8 cellular contexts compared by ENCODE assay signal in genomic region chr11:119356349-119357031, GRCh38. TPM values are rescaled to one million over a fixed set of nuclear protein-coding genes. Genes with fewer than 3 reads are reported as not detected.
DNase-seq lines count a peak whose midpoint lies in the region; ATAC-seq and TF ChIP-seq lines count a peak whose summit lies in the region.

No MANE protein-coding gene starts in this region.

- no peaks in the 10 kb centered on the region for H3K9me3 ChIP-seq in HCT116 (ENCODE audit: control insufficient read depth in 1 of 2, insufficient read depth in 1 of 2, low read depth in 1 of 2, low read length in 2 of 2)

- H3K4me1 ChIP-seq in HCT116 (ENCODE audit: control insufficient read depth in 1 of 2, insufficient read depth in 2 of 2, low read length in 2 of 2), result peaks cover 17 to 30% of the 10 kb centered on the region in 2 experiments

- H3K9me2 ChIP-seq in HCT116 (ENCODE audit: insufficient read depth), result no peaks in the 10 kb centered on the region

- no peaks in the 10 kb centered on the region for H4K20me1 ChIP-seq in HCT116 (ENCODE audit: insufficient read depth)

- H3K27me3 ChIP-seq in HCT116 (ENCODE audit: insufficient read depth, low read length), result no peaks in the 10 kb centered on the region

- DNase-seq in D341Med (ENCODE audit: low spot score) (peak; percentile 88), HCT116 (ENCODE audit: low read depth, low spot score) (peak; percentile 60), NCI-H2171 treated with DMSO at 0.1 percent for 48 hours (lab: John Stamatoyannopoulos, UW) (peak; percentile 66), memory B cell (ENCODE audit: low spot score in 2 of 2) (peak; percentile 59 to 77), NCI-H1417 (lab: John Stamatoyannopoulos, UW) (no peak)
- peak; percentile 88 for DNase-seq in activated CD8-positive, alpha-beta memory T cell treated with anti-CD3 and anti-CD28 coated beads for 24 hours
- DNase-seq in effector CD4-positive, alpha-beta T cell, result peak; percentile 61
- DNase-seq in stimulated activated CD8-positive, alpha-beta memory T cell treated with anti-CD3 and anti-CD28 coated beads, Interleukin-15, amount 100 ng/mL, for 1 hour (ENCODE audit: low read depth), result peak; percentile 43

- peaks cover 0 to 6% of the 10 kb centered on the region in 2 experiments; a peak in 1 of 4 replicates for H3K36me3 ChIP-seq in HCT116 (ENCODE audit: control insufficient read depth in 1 of 2, insufficient read depth in 2 of 2, low read length in 2 of 2)

- H2AFZ ChIP-seq in HCT116 (ENCODE audit: low read depth, low read length, poor library complexity, severe bottlenecking), result peak overlapping the region; percentile 99

- no TSS peak for BruUV-seq in HCT116 (replicated peaks; lab: Mats Ljungman, UMichigan)

- H3K4me3 ChIP-seq in HCT116 (replicated peaks in 1 of 2; ENCODE audit: low read depth in 1 of 2, low read length in 2 of 2), result peak overlapping the region; percentile 62 to 66

- intact Hi-C loops in HCT116 (cut with micrococcal nuclease), result loop anchor here (1.0 kb wide), 2 partner anchors 18 to 118 kb away; no protein-coding TSS in a partner anchor

- RAD21 ChIA-PET in HCT116 (lab: Charles Lee; ENCODE audit: low non-redundant PET in 1 of 2, low total read pairs in 2 of 2, uncharacterized antibody in 2 of 2, unreplicated experiment in 2 of 2), result interaction anchor here (0.6 to 1.6 kb wide), 10 partner anchors 8 to 118 kb away, joined by 3 to 7 read pairs (median 3); no protein-coding TSS in a partner anchor

- ATAC-seq in HCT116 (peak; percentile 87), memory B cell (ENCODE audit: low read depth) (peak; percentile 82)

- no peaks in the 10 kb centered on the region for H3K36me3 Mint-ChIP-seq in memory B cell

- POLR2A ChIA-PET in HCT116 (lab: Charles Lee), result interaction anchor here (0.6 to 1.0 kb wide), 2 partner anchors 235 to 932 kb away, joined by 4 read pairs; partner anchors contain the start of gene HINFP

- H3K27ac Mint-ChIP-seq in memory B cell, result peak overlapping the region; percentile 37

- peak overlapping the region; percentile 97 for H3K4me2 ChIP-seq in HCT116 (ENCODE audit: low read length)

- H3K4me3 Mint-ChIP-seq in memory B cell, result peak overlapping the region; percentile 93

- no peak for TF ChIP-seq POLR2A in HCT116 (IDR thresholded peaks at IDR 0.05; ENCODE audit: borderline replicate concordance, extremely low read depth, insufficient read depth, insufficient read length)

- H3K9ac ChIP-seq in HCT116 (ENCODE audit: low read length), result peak overlapping the region; percentile 86

- peak; percentile 84 to 97 (median 89) for TF ChIP-seq CTCF in HCT116 (IDR thresholded peaks at IDR 0.05 in 2 of 3, conservative IDR thresholded peaks at IDR 0.05 in 1 of 3; ENCODE audit: borderline replicate concordance in 1 of 3, insufficient read depth in 1 of 3, low read depth in 2 of 3, low read length in 2 of 3)

- peaks cover 22% of the 10 kb centered on the region for H3K27me3 Mint-ChIP-seq in memory B cell

- TF ChIP-seq RAD21 in HCT116 (IDR thresholded peaks at IDR 0.05; ENCODE audit: low read depth), result peak; percentile 94

- H3K27ac ChIP-seq in HCT116 (ENCODE audit: low read depth, low read length), result peak overlapping the region; percentile 68

- H3K4me1 Mint-ChIP-seq in memory B cell, result peaks cover 12% of the 10 kb centered on the region

- H3K9me3 Mint-ChIP-seq in memory B cell, result no peaks in the 10 kb centered on the region

- no peaks in the 10 kb centered on the region for H3K79me2 ChIP-seq in HCT116 (ENCODE audit: insufficient read depth, low read length)

- CTCF ChIA-PET in HCT116 (lab: Charles Lee), result interaction anchor here (0.6 to 2.6 kb wide), 23 partner anchors 8 to 373 kb away, joined by 3 to 68 read pairs (median 5); partner anchors contain the start of genes C1QTNF5, DPAGT1, MFRP and RNF26

TF ChIP-seq in HCT116, 20 proteins besides CTCF, POLR2A, EP300 and RAD21:
- TF ChIP-seq REST (IDR thresholded peaks at IDR 0.05; ENCODE audit: low read depth) (no peak), MAX (IDR thresholded peaks at IDR 0.05) (peak; percentile 33; the same call in 1 of the 2 replicates), ZBTB33 (IDR thresholded peaks at IDR 0.05; ENCODE audit: extremely low read depth, insufficient replicate concordance, low read length) (no peak), YY1 (IDR thresholded peaks at IDR 0.05; ENCODE audit: extremely low read depth, insufficient replicate concordance, low read depth, low read length) (peak; percentile 39)

RNA-seq across cellular contexts. Expression of gene MFRP, which starts 10.0 kb away (rescaled TPM):
- not detected for total RNA-seq in HCT116 (2021; ENCODE audit: unreplicated experiment)
- not detected in 2 replicates for polyA plus RNA-seq in HCT116 (2012)

RNA-seq across cellular contexts. Expression of gene C1QTNF5, which starts 15.8 kb away (rescaled TPM):
- total RNA-seq in HCT116 (2021; ENCODE audit: unreplicated experiment), result not detected
- not detected in 2 replicates for polyA plus RNA-seq in HCT116 (2012)

RNA-seq across cellular contexts. Expression of gene RNF26, which starts 22.2 kb away (rescaled TPM):
- 45.6 TPM for total RNA-seq in HCT116 (2021; ENCODE audit: unreplicated experiment)
- polyA plus RNA-seq in HCT116 (2012), result 49.8 and 55.4 TPM in 2 replicates

RNA-seq across cellular contexts. Expression of gene USP2, which starts 25.0 kb away (rescaled TPM):
- total RNA-seq in HCT116 (2021; ENCODE audit: unreplicated experiment), result 5.0 TPM
- polyA plus RNA-seq in HCT116 (2012), result 3.6 and 4.0 TPM in 2 replicates

RNA-seq across cellular contexts. Expression of gene MCAM, which starts 39.6 kb away (rescaled TPM):
- 17.4 TPM for total RNA-seq in HCT116 (2021; ENCODE audit: unreplicated experiment)
- polyA plus RNA-seq in HCT116 (2012), result 18.3 and 20.6 TPM in 2 replicates

Comparison
In these comparisons a context has a peak if more than half of its experiments do, and no peak if none do; other contexts are left out.
1. DNase-seq: peak in D341Med (single experiment), HCT116 (single experiment), NCI-H2171 treated with DMSO at 0.1 percent for 48 hours (single experiment), activated CD8-positive, alpha-beta memory T cell treated with anti-CD3 and anti-CD28 coated beads for 24 hours (single experiment), effector CD4-positive, alpha-beta T cell (single experiment), memory B cell (2 of 2) and stimulated activated CD8-positive, alpha-beta memory T cell treated with anti-CD3 and anti-CD28 coated beads, Interleukin-15, amount 100 ng/mL, for 1 hour (single experiment); none in NCI-H1417 (0 of 3).